ENCODE assay signal across 12 cellular contexts in genomic region chr5:119339965-119340364, GRCh38. TPM values are rescaled to one million over a fixed set of nuclear protein-coding genes. Genes with fewer than 3 reads are reported as not detected.
A peak's percentile ranks its signal among the peaks of the same experiment; 100 is the strongest.
DNase-seq lines count a peak whose midpoint lies in the region; ATAC-seq and TF ChIP-seq lines count a peak whose summit lies in the region.
"Had no signal": no experiment of that assay in that cellular context is flagged by ENCODE, and none has a peak within 500 bp of the region (broad histone marks: within the 10 kb centered on the region; RNA-seq: fewer than 3 reads in every experiment).

No MANE protein-coding gene starts in this region.

- ATAC-seq in left cardiac atrium (no peak), HG03095 (IDR thresholded peaks at IDR 0.05; ENCODE audit: unreplicated experiment) (no peak)

- no peak for TF ChIP-seq POLR2A in transverse colon (IDR thresholded peaks at IDR 0.05)

- H3K9ac ChIP-seq in OCI-LY1 (ENCODE audit: low read length), result peak overlapping the region; percentile 58

- peaks cover 37% of the 10 kb centered on the region for H3K79me2 ChIP-seq in OCI-LY1 (ENCODE audit: insufficient read depth, low read length)

- peak overlapping the region; percentile 51 for H3K27ac ChIP-seq in cardiac muscle cell
- H3K27ac ChIP-seq in OCI-LY1 (ENCODE audit: low read depth, low read length, poor library complexity, severe bottlenecking), result peak overlapping the region; percentile 99
- peak overlapping the region; percentile 94 for H3K27ac ChIP-seq in effector memory CD4-positive, alpha-beta T cell (ENCODE audit: insufficient read depth, low read length, poor library complexity, severe bottlenecking)
- H3K27ac ChIP-seq in transverse colon, result peak overlapping the region; percentile 37 to 74 (median 58)

- in situ Hi-C loops in transverse colon (cut with MboI; ENCODE audit: low pct_ligation_motif_present in 1 of 4, low pct_unique_long_range_greater_than_20kb in 1 of 4, low sequenced_read_pairs in 3 of 4), result no loop called here

- TF ChIP-seq CTCF in cardiac muscle cell (IDR thresholded peaks at IDR 0.05; ENCODE audit: low read depth, low read length) (no peak), OCI-LY1 (IDR thresholded peaks at IDR 0.05; ENCODE audit: low read length) (peak; percentile 19; the same call in 1 of the 2 replicates), transverse colon (IDR thresholded peaks at IDR 0.05) (no peak)

- H3K36me3 ChIP-seq in cardiac muscle cell (no peaks in the 10 kb centered on the region), OCI-LY1 (ENCODE audit: insufficient read depth, low read length) (peaks cover 6% of the 10 kb centered on the region; the same call in 1 of the 2 replicates), transverse colon (no peaks in the 10 kb centered on the region)
- H3K36me3 ChIP-seq in effector memory CD4-positive, alpha-beta T cell (ENCODE audit: control insufficient read depth, insufficient read depth, low read length), result no peaks in the 10 kb centered on the region
- H3K36me3 ChIP-seq: upper lobe of left lung had no signal

- no peak overlapping the region for H2AFZ ChIP-seq in OCI-LY1 (ENCODE audit: low read length)

- H3K27me3 ChIP-seq in cardiac muscle cell (no peaks in the 10 kb centered on the region), OCI-LY1 (ENCODE audit: insufficient read depth, low read length) (no peaks in the 10 kb centered on the region), transverse colon (no peaks in the 10 kb centered on the region)
- no peaks in the 10 kb centered on the region for H3K27me3 ChIP-seq in effector memory CD4-positive, alpha-beta T cell (replicated peaks; ENCODE audit: control insufficient read depth, insufficient read depth, low read length, poor library complexity, severe bottlenecking)
- H3K27me3 ChIP-seq: upper lobe of left lung had no signal

- H3K9me2 ChIP-seq in OCI-LY1 (ENCODE audit: low read depth, low read length), result no peaks in the 10 kb centered on the region

- H3K4me3 ChIP-seq in cardiac muscle cell, result no peak overlapping the region
- peak overlapping the region; percentile 56 for H3K4me3 ChIP-seq in OCI-LY1 (ENCODE audit: low read depth, low read length, poor library complexity, severe bottlenecking)
- H3K4me3 ChIP-seq in effector memory CD4-positive, alpha-beta T cell (ENCODE audit: insufficient read depth, low read depth, low read length, poor library complexity, severe bottlenecking), result peak overlapping the region; percentile 31
- H3K4me3 ChIP-seq in transverse colon, result no peak overlapping the region
- H3K4me3 ChIP-seq: upper lobe of left lung had no signal

- H3K4me2 ChIP-seq in OCI-LY1 (ENCODE audit: low read length), result peak overlapping the region; percentile 72

- intact Hi-C loops in left cardiac atrium (cut with DNase I) (loop anchor here in 1 of 2 donors (5.0 to 10.0 kb wide), 2 partner anchors 75 to 353 kb away; partner anchors contain the start of gene DTWD2), transverse colon (cut with DNase I; ENCODE audit: low total_unique reads) (no loop called here)

- no peak for DNase-seq in cardiac muscle cell (ENCODE audit: low read depth in 1 of 2, low spot score in 1 of 2)
- no peak for DNase-seq in left cardiac atrium
- no peak for DNase-seq in effector memory CD4-positive, alpha-beta T cell
- DNase-seq in transverse colon, result no peak
- no peak for DNase-seq in activated CD4-positive, CD25-positive, alpha-beta regulatory T cell (lab: John Stamatoyannopoulos, UW)
- no peak for DNase-seq in HPDE6-E6E7 (ENCODE audit: extremely low spot score)
- DNase-seq: H7, hippocampal formation, NCI-H510A treated with DMSO at 0.1 percent for 48 hours, upper lobe of left lung had no signal

- no peak for TF ChIP-seq EP300 in transverse colon (IDR thresholded peaks at IDR 0.05; ENCODE audit: low read depth)

- peaks cover 15% of the 10 kb centered on the region; the same call in 1 of the 2 replicates for H3F3A ChIP-seq in OCI-LY1 (ENCODE audit: insufficient read depth, low read length)

- 80% methylated on average over 4 of the region's 4 CpGs; no CpG with 5 or more reads in 1 of the 2 donors for WGBS in transverse colon (ENCODE audit: low coverage in 1 of 2), 2 donors

- H3K9me3 ChIP-seq in cardiac muscle cell (ENCODE audit: low read depth), result no peaks in the 10 kb centered on the region
- no peaks in the 10 kb centered on the region for H3K9me3 ChIP-seq in OCI-LY1 (ENCODE audit: low read length)
- H3K9me3 ChIP-seq in effector memory CD4-positive, alpha-beta T cell (ENCODE audit: control insufficient read depth, low read length), result no peaks in the 10 kb centered on the region
- H3K9me3 ChIP-seq in transverse colon, result no peaks in the 10 kb centered on the region
- H3K9me3 ChIP-seq: upper lobe of left lung had no signal

- no peaks in the 10 kb centered on the region for H4K20me1 ChIP-seq in OCI-LY1 (ENCODE audit: insufficient read depth, low read length)

- H3K4me1 ChIP-seq in cardiac muscle cell (ENCODE audit: low read depth) (peaks cover 53% of the 10 kb centered on the region), OCI-LY1 (ENCODE audit: insufficient read depth, low read length, severe bottlenecking) (peaks cover 99% of the 10 kb centered on the region), transverse colon (peaks cover 14 to 69% (median 22%) of the 10 kb centered on the region in 4 donors)
- H3K4me1 ChIP-seq in effector memory CD4-positive, alpha-beta T cell (ENCODE audit: control insufficient read depth, insufficient read depth, low read length, poor library complexity, severe bottlenecking), result peaks cover 87% of the 10 kb centered on the region

RNA-seq across cellular contexts. Expression of gene TNFAIP8, which starts 15.9 kb away (rescaled TPM):
- 20.8 and 21.9 TPM in 2 replicates for total RNA-seq in cardiac muscle cell
- polyA plus RNA-seq in cardiac muscle cell, result 24.9 and 29.0 TPM in 2 replicates
- total RNA-seq in left cardiac atrium, result 1 to 10 TPM; 4.7 to 8.6 TPM
- total RNA-seq in transverse colon, result 10 to 100 TPM in 3 of 4 donors, 1 to 10 TPM in 1; 9.8 to 28.1 (median 22.5) TPM

Comparison
In these comparisons a context has a peak if more than half of its experiments do, and no peak if none do; other contexts are left out.
1. H3K4me3 ChIP-seq: peak in OCI-LY1 (single experiment) and effector memory CD4-positive, alpha-beta T cell (single experiment); none in cardiac muscle cell (single experiment) and transverse colon (0 of 4).
2. Peak in every context shown above with its lines, with median percentiles within 50 percentile points of each other: H3K27ac ChIP-seq.